ENCODE assay signal across 1 cellular context in genomic region chr10:101611506-101611905, GRCh38.
TF ChIP-seq lines count a peak whose summit lies in the region.

No MANE protein-coding gene starts in this region.

TF ChIP-seq in K562, 482 proteins besides CTCF, POLR2A, EP300 and RAD21 (continued from another document):
- TF ChIP-seq SNIP1 (IDR thresholded peaks at IDR 0.05; ENCODE audit: low read depth) = no peak
